9 cellular contexts compared by ENCODE assay signal in genomic region chr21:45018131-45019075, GRCh38. TPM values are rescaled to one million over a fixed set of nuclear protein-coding genes. Genes with fewer than 3 reads are reported as not detected.
A peak's percentile ranks its signal among the peaks of the same experiment; 100 is the strongest.
DNase-seq lines count a peak whose midpoint lies in the region; ATAC-seq and TF ChIP-seq lines count a peak whose summit lies in the region.
"Had no signal": no experiment of that assay in that cellular context is flagged by ENCODE, and none has a peak within 500 bp of the region (broad histone marks: within the 10 kb centered on the region; RNA-seq: fewer than 3 reads in every experiment).

No MANE protein-coding gene starts in this region.

- ATAC-seq in HG03342 (IDR thresholded peaks at IDR 0.05; ENCODE audit: unreplicated experiment): no peak
- ATAC-seq in GM21526 (IDR thresholded peaks at IDR 0.05; ENCODE audit: low FRiP score, unreplicated experiment): no peak

- no peak overlapping the region for H3K27ac ChIP-seq in mesendoderm (ENCODE audit: low read depth, low read length)
- H3K27ac ChIP-seq in vagina: peak overlapping the region; percentile 58

- H3K18ac ChIP-seq in mesendoderm (ENCODE audit: low read length): peak overlapping the region; percentile 34

- no peak overlapping the region for H4K5ac ChIP-seq in mesendoderm (ENCODE audit: low read length)

- no peaks in the 10 kb centered on the region for H3K79me2 ChIP-seq in mesendoderm (ENCODE audit: control insufficient read depth, insufficient read depth, low read length)

- H3K4me3 ChIP-seq in choroid plexus epithelial cell (ENCODE audit: low read depth, low read length): peak overlapping the region; percentile 46
- H3K4me3 ChIP-seq in mesendoderm (ENCODE audit: low read length): no peak overlapping the region
- peak overlapping the region; percentile 43 for H3K4me3 ChIP-seq in vagina

- H2BK15ac ChIP-seq in mesendoderm (replicated peaks; ENCODE audit: low read depth): no peak overlapping the region

- no peak overlapping the region for H4K8ac ChIP-seq in mesendoderm (ENCODE audit: low read depth, low read length)

- H3K23ac ChIP-seq in mesendoderm (ENCODE audit: low read length): no peak overlapping the region

- DNase-seq in stimulated activated CD4-positive, alpha-beta T cell treated with anti-CD3 and anti-CD28 coated beads, Interleukin-15, amount 100 ng/mL, for 24 hours: peak; percentile 22
- no peak for DNase-seq in stimulated activated CD4-positive, alpha-beta T cell treated with anti-CD3 and anti-CD28 coated beads, Interleukin-4, amount 100 ng/mL, for 4 hours
- DNase-seq in choroid plexus epithelial cell (ENCODE audit: low read depth): no peak
- DNase-seq in mesendoderm: no peak
- no peak for DNase-seq in vagina (ENCODE audit: extremely low spot score in 2 of 2)
- DNase-seq in activated CD4-positive, alpha-beta T cell treated with anti-CD3 and anti-CD28 coated beads for 4 hours: no peak
- DNase-seq: foreskin melanocyte had no signal

- TF ChIP-seq CTCF in choroid plexus epithelial cell (conservative IDR thresholded peaks at IDR 0.05; ENCODE audit: low read depth, low read length) (no peak), vagina (IDR thresholded peaks at IDR 0.05) (no peak)

- WGBS in mesendoderm (ENCODE audit: extremely low coverage, insufficient coverage, low lambda C conversion rate): no CpG with 5 or more reads among the region's 101 CpGs

- peak overlapping the region; percentile 18 for H3K4ac ChIP-seq in mesendoderm (ENCODE audit: low read depth, low read length)

- no peaks in the 10 kb centered on the region for H3K79me1 ChIP-seq in mesendoderm (ENCODE audit: low read length)

- no peak overlapping the region for H2AK5ac ChIP-seq in mesendoderm (ENCODE audit: low read length)

- intact Hi-C loops in vagina (cut with DNase I): no loop called here

- no peak for TF ChIP-seq POLR2A in vagina (IDR thresholded peaks at IDR 0.05)

- H3K4me1 ChIP-seq in mesendoderm (ENCODE audit: control insufficient read depth, low read depth, low read length) (peaks cover under 1% of the 10 kb centered on the region), vagina (peaks cover 5% of the 10 kb centered on the region)

- H2BK5ac ChIP-seq in mesendoderm (ENCODE audit: low read length): no peak overlapping the region

- peak overlapping the region; percentile 79 for H3K56ac ChIP-seq in mesendoderm (ENCODE audit: low read length)

- peak overlapping the region; percentile 48 for H3K4me2 ChIP-seq in mesendoderm (ENCODE audit: low read length)

- H3K27me3 ChIP-seq in mesendoderm (ENCODE audit: insufficient read depth, low read length, poor library complexity) (no peaks in the 10 kb centered on the region), vagina (no peaks in the 10 kb centered on the region)

- no peak overlapping the region for H2BK120ac ChIP-seq in mesendoderm (ENCODE audit: low read depth, low read length)

- peak overlapping the region; percentile 54 for H3K9ac ChIP-seq in mesendoderm (ENCODE audit: low read length)

- no peaks in the 10 kb centered on the region for H3K36me3 ChIP-seq in mesendoderm (ENCODE audit: control insufficient read depth, insufficient read depth, low read length)
- no peaks in the 10 kb centered on the region for H3K36me3 ChIP-seq in vagina

- no peaks in the 10 kb centered on the region for H3K9me3 ChIP-seq in vagina

RNA-seq across cellular contexts. Expression of gene ADARB1, which starts 56.0 kb away (rescaled TPM):
- 4.6 TPM for polyA plus RNA-seq in mesendoderm (2013, experiment 1 of 2)
- polyA plus RNA-seq in mesendoderm (2013, experiment 2 of 2): 4.7 TPM
- 19.6 TPM for total RNA-seq in vagina
